Comparison of ENCODE assay signal across 10 cellular contexts in the genomic region with DNA sequence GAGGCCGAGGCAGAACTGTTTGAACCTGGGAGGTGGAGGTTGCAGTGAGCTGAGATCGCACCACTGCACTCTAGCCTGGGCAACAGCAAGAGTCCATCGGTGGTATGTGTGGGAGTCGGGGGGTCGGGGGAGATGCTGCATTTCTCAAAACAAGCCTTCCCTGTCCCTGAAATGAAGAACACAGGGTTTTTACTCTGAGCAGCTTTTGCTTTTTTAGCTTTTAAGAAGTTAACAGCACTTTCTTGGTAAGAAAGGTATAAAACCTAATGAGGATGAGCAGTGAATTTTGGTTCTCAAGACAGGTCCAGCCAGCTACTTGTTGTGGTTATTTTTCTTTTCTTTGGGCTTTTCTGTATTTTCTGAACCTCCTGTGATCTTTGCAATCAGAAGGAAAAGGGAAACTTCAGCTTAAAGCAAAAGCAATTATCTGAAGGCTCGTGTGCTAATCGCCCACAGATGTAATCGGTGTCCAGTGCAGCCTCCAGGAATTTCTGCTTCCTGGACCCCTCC. TPM values are rescaled to one million over a fixed set of nuclear protein-coding genes. Genes with fewer than 3 reads are reported as not detected.
DNase-seq lines count a peak whose midpoint lies in the region; ATAC-seq and TF ChIP-seq lines count a peak whose summit lies in the region.
"Had no signal": no experiment of that assay in that cellular context is flagged by ENCODE, and none has a peak within 500 bp of the region (broad histone marks: within the 10 kb centered on the region; RNA-seq: fewer than 3 reads in every experiment).

No MANE protein-coding gene starts in this region.

- POLR2A ChIA-PET in MCF 10A (lab: Yijun Ruan, JAX): interaction anchor here (0.8 to 10.3 kb wide), 10 partner anchors 8 to 265 kb away, joined by 3 to 198 read pairs (median 5); partner anchors contain the start of genes ARMC12, FANCE, PPARD and TEAD3

- no peak overlapping the region for H3K27ac ChIP-seq in mammary epithelial cell (ENCODE audit: insufficient read depth, low read depth, low read length)
- H3K27ac ChIP-seq in foreskin keratinocyte: peak overlapping the region; percentile 92
- H3K27ac ChIP-seq in transverse colon: peak overlapping the region; percentile 43 to 95 (median 92)

- peaks cover 90% of the 10 kb centered on the region for H3K36me3 Mint-ChIP-seq in MCF 10A (ENCODE audit: insufficient read depth, unreplicated experiment)
- peaks cover 5% of the 10 kb centered on the region for H3K36me3 Mint-ChIP-seq in T-helper 17 cell (ENCODE audit: low read depth)

- H3K9ac ChIP-seq in mammary epithelial cell (ENCODE audit: insufficient read depth, low read length): no peak overlapping the region

- no peak overlapping the region for H2AFZ ChIP-seq in mammary epithelial cell (ENCODE audit: low read depth, low read length)

- H3K36me3 ChIP-seq in mammary epithelial cell (ENCODE audit: insufficient read depth, low read length) (peaks cover 12% of the 10 kb centered on the region), transverse colon (peaks cover 0 to 5% (median 0%) of the 10 kb centered on the region in 4 donors)

- TF ChIP-seq EP300 in transverse colon (IDR thresholded peaks at IDR 0.05; ENCODE audit: low read depth): no peak

- peaks cover 40% of the 10 kb centered on the region for H3K79me2 ChIP-seq in mammary epithelial cell (ENCODE audit: insufficient read depth, low read length)

- dilution Hi-C loops in mammary epithelial cell (cut with HindIII; ENCODE audit: low sequenced_read_pairs): loop anchor here (5.0 kb wide), 1 partner anchor 35 kb away; no protein-coding TSS in a partner anchor

- H3K4me2 ChIP-seq in mammary epithelial cell (ENCODE audit: insufficient read depth, low read depth, low read length): no peak overlapping the region

- H3K27ac Mint-ChIP-seq in MCF 10A (ENCODE audit: low read depth, unreplicated experiment) (peak overlapping the region; percentile 97), T-helper 17 cell (peak overlapping the region; percentile 94)

- H3K4me1 Mint-ChIP-seq in MCF 10A (ENCODE audit: insufficient read depth, unreplicated experiment): peaks cover 13% of the 10 kb centered on the region
- peaks cover 37% of the 10 kb centered on the region for H3K4me1 Mint-ChIP-seq in T-helper 17 cell

- no peak overlapping the region for H3K4me3 ChIP-seq in mammary epithelial cell (replicated peaks in 1 of 3; ENCODE audit: insufficient read depth in 1 of 3, low read depth in 2 of 3, low read length in 3 of 3)
- H3K4me3 ChIP-seq in transverse colon: no peak overlapping the region

- 49% methylated on average over 6 of the region's 8 CpGs for WGBS in mammary epithelial cell (ENCODE audit: low coverage, missing lambda C conversion rate)
- 38 to 54% methylated on average over 3 to 8 of the region's 8 CpGs for WGBS in transverse colon (ENCODE audit: low coverage in 1 of 2), 2 donors

- peaks cover 19% of the 10 kb centered on the region for H3K4me1 ChIP-seq in mammary epithelial cell (ENCODE audit: insufficient read depth, low read length)
- peaks cover 10% of the 10 kb centered on the region for H3K4me1 ChIP-seq in foreskin keratinocyte
- peaks cover 11 to 39% (median 25%) of the 10 kb centered on the region in 4 donors for H3K4me1 ChIP-seq in transverse colon

- DNase-seq in MCF 10A (ENCODE audit: unreplicated experiment): no peak
- no peak for DNase-seq in mammary epithelial cell
- DNase-seq in T-helper 17 cell: no peak
- no peak for DNase-seq in foreskin keratinocyte
- no peak for DNase-seq in transverse colon
- no peak for DNase-seq in HUDEP-2 (lab: John Stamatoyannopoulos, UW; ENCODE audit: unreplicated experiment in 76 of 76)
- DNase-seq: Kasumi-1 had no signal

- ATAC-seq in T-helper 17 cell (no peak), foreskin keratinocyte (no peak), HG03432 (IDR thresholded peaks at IDR 0.05; ENCODE audit: unreplicated experiment) (no peak), GM19455 (IDR thresholded peaks at IDR 0.05; ENCODE audit: unreplicated experiment) (no peak)

- no peaks in the 10 kb centered on the region for H3K9me3 Mint-ChIP-seq in MCF 10A (ENCODE audit: unreplicated experiment)

- BruUV-seq in MCF 10A (replicated peaks; lab: Mats Ljungman, UMichigan) (no TSS peak), mammary epithelial cell (replicated peaks; lab: Mats Ljungman, UMichigan) (no TSS peak)

- no peaks in the 10 kb centered on the region for H3K9me3 ChIP-seq in mammary epithelial cell (replicated peaks; ENCODE audit: insufficient read depth, low read length)
- no peaks in the 10 kb centered on the region for H3K9me3 ChIP-seq in T-helper 17 cell (ENCODE audit: control insufficient read depth, low read length, poor library complexity, severe bottlenecking)
- no peaks in the 10 kb centered on the region for H3K9me3 ChIP-seq in transverse colon

- intact Hi-C loops in MCF 10A (cut with micrococcal nuclease): loop anchor here (2.0 kb wide), 1 partner anchor 13 kb away; no protein-coding TSS in a partner anchor
- intact Hi-C loops in mammary epithelial cell (cut with micrococcal nuclease): loop anchor here (1.0 to 5.0 kb wide), 2 partner anchors 50 to 80 kb away; no protein-coding TSS in a partner anchor
- intact Hi-C loops in transverse colon (cut with DNase I; ENCODE audit: low total_unique reads): no loop called here

- no peak for TF ChIP-seq POLR2A in transverse colon (IDR thresholded peaks at IDR 0.05)

- peak overlapping the region; percentile 95 for H3K4me3 Mint-ChIP-seq in MCF 10A (ENCODE audit: unreplicated experiment)
- H3K4me3 Mint-ChIP-seq in T-helper 17 cell: no peak overlapping the region
- H3K4me3 Mint-ChIP-seq: CD14-positive monocyte had no signal

- no peak for TF ChIP-seq CTCF in MCF 10A (IDR thresholded peaks at IDR 0.05; ENCODE audit: unreplicated experiment)
- TF ChIP-seq CTCF in mammary epithelial cell (conservative IDR thresholded peaks at IDR 0.05 in 1 of 2, IDR thresholded peaks at IDR 0.05 in 1 of 2; ENCODE audit: extremely low read depth in 1 of 2, insufficient read depth in 1 of 2, low read depth in 1 of 2, low read length in 2 of 2): no peak
- no peak for TF ChIP-seq CTCF in foreskin keratinocyte (conservative IDR thresholded peaks at IDR 0.05)
- TF ChIP-seq CTCF in transverse colon (IDR thresholded peaks at IDR 0.05): no peak

- H4K20me1 ChIP-seq in mammary epithelial cell (ENCODE audit: insufficient read depth, low read length): no peaks in the 10 kb centered on the region

- H3K27me3 ChIP-seq in mammary epithelial cell (ENCODE audit: insufficient read depth, low read length) (no peaks in the 10 kb centered on the region), foreskin keratinocyte (no peaks in the 10 kb centered on the region), transverse colon (no peaks in the 10 kb centered on the region)

- in situ Hi-C loops in mammary epithelial cell (cut with MboI; ENCODE audit: low sequenced_read_pairs in 2 of 2) (no loop called here), transverse colon (cut with MboI; ENCODE audit: low pct_ligation_motif_present in 1 of 4, low pct_unique_long_range_greater_than_20kb in 1 of 4, low sequenced_read_pairs in 3 of 4) (no loop called here)

- CTCF ChIA-PET in MCF 10A (lab: Yijun Ruan, JAX): interaction anchor here (0.7 to 1.3 kb wide), 5 partner anchors 8 to 265 kb away, joined by 3 to 4 read pairs (median 3); no protein-coding TSS in a partner anchor
- CTCF ChIA-PET in mammary epithelial cell (lab: Charles Lee; ENCODE audit: low non-redundant PET): interaction anchor here (0.6 kb wide), 1 partner anchor 112 kb away, joined by 4 read pairs; no protein-coding TSS in a partner anchor

- no peaks in the 10 kb centered on the region for H3K27me3 Mint-ChIP-seq in MCF 10A (ENCODE audit: insufficient read depth, unreplicated experiment)
- H3K27me3 Mint-ChIP-seq in T-helper 17 cell: no peaks in the 10 kb centered on the region

RNA-seq across cellular contexts. Expression of gene RPL10A, which starts 3.7 kb away (rescaled TPM):
- total RNA-seq in MCF 10A (2022) (2,403 and 2,457 TPM in 2 replicates), mammary epithelial cell (1,000 to 10,000 TPM in 1 of 2 donors, 100 to 1,000 TPM in 1; 961 to 1,334 TPM), T-helper 17 cell (1,000 to 10,000 TPM; 2,096 to 2,128 TPM), foreskin keratinocyte (1,635 and 1,748 TPM in 2 replicates), transverse colon (100 to 1,000 TPM; 323 to 991 (median 649) TPM)
- polyA plus RNA-seq in mammary epithelial cell (2,297 TPM), foreskin keratinocyte (2,218 and 2,342 TPM in 2 replicates)
- 1,208 TPM for polyA minus RNA-seq in mammary epithelial cell

RNA-seq across cellular contexts. Expression of gene FANCE, which starts 19.8 kb away (rescaled TPM):
- total RNA-seq in MCF 10A (2022): 12.3 and 13.3 TPM in 2 replicates
- 10 to 100 TPM in 1 of 2 donors, 1 to 10 TPM in 1; 3.7 to 12.8 TPM for total RNA-seq in mammary epithelial cell
- polyA plus RNA-seq in mammary epithelial cell: 8.8 TPM
- 8.8 TPM for polyA minus RNA-seq in mammary epithelial cell
- 1 to 10 TPM; 3.7 to 4.5 TPM for total RNA-seq in T-helper 17 cell
- 14.0 and 14.5 TPM in 2 replicates for total RNA-seq in foreskin keratinocyte
- polyA plus RNA-seq in foreskin keratinocyte: 10.6 and 11.7 TPM in 2 replicates
- 10 to 100 TPM in 1 of 4 donors, 1 to 10 TPM in 2, under 1 TPM in 1; 0.75 to 30.8 (median 3.8) TPM for total RNA-seq in transverse colon

RNA-seq across cellular contexts. Expression of gene TEAD3, which starts 25.0 kb away (rescaled TPM):
- 11.1 and 13.3 TPM in 2 replicates for total RNA-seq in MCF 10A (2022)
- 10 to 100 TPM; 12.5 to 26.4 TPM for total RNA-seq in mammary epithelial cell
- polyA plus RNA-seq in mammary epithelial cell: 12.8 TPM
- 16.0 TPM for polyA minus RNA-seq in mammary epithelial cell
- total RNA-seq in T-helper 17 cell: under 1 TPM in 1 of 2 donors, not detected in 1; 0.12 TPM
- total RNA-seq in foreskin keratinocyte: 14.0 and 14.9 TPM in 2 replicates
- 17.1 and 17.2 TPM in 2 replicates for polyA plus RNA-seq in foreskin keratinocyte
- 10 to 100 TPM; 23.0 to 67.7 (median 25.3) TPM for total RNA-seq in transverse colon
- polyA plus RNA-seq: CD14-positive monocyte had no signal

RNA-seq across cellular contexts. Expression of gene TULP1, which starts 40.8 kb away (rescaled TPM):
- total RNA-seq in MCF 10A (2022) (not detected in 2 replicates), mammary epithelial cell (not detected), T-helper 17 cell (not detected), foreskin keratinocyte (not detected in 2 replicates), transverse colon (not detected)
- polyA plus RNA-seq in mammary epithelial cell (not detected), foreskin keratinocyte (not detected in 2 replicates)
- polyA minus RNA-seq in mammary epithelial cell: not detected
- polyA plus RNA-seq: CD14-positive monocyte had no signal

Comparison
In these comparisons a context has a peak if more than half of its experiments do, and no peak if none do; other contexts are left out.
1. RNA of gene TEAD3, which starts 25.0 kb away (total RNA-seq): 23.0 to 67.7 TPM in transverse colon, 12.5 to 26.4 TPM in mammary epithelial cell, 14.0 to 14.9 TPM in foreskin keratinocyte and 11.1 to 13.3 TPM in MCF 10A; 0.12 TPM in T-helper 17 cell; every median in the first group is over 10 times any median in the second.